Comparison of ENCODE assay signal across 22 cellular contexts in genomic region chr2:27647737-27648136, GRCh38.
"Had no signal": no experiment of that assay in that cellular context is flagged by ENCODE, and none has a peak within 500 bp of the region (broad histone marks: within the 10 kb centered on the region; RNA-seq: fewer than 3 reads in every experiment).

No MANE protein-coding gene starts in this region.

- ATAC-seq: foreskin keratinocyte; heart left ventricle; left colon; stimulated activated naive B cell treated with anti-CD40 and anti-IgM and Interleukin-4, amounts not matched to agents 10 μg/mL and 1 μg/mL and 100 μg/mL, for 72 hours had no signal

- H3K27ac ChIP-seq: esophagus muscularis mucosa, foreskin keratinocyte, heart left ventricle, right atrium auricular region, tibial nerve had no signal

- H3K4me1 Mint-ChIP-seq: activated B cell treated with CpG ODN at 0.5 μM for 24 hours; endodermal cell; immature natural killer cell; stimulated activated naive B cell treated with anti-CD40 and anti-IgM and Interleukin-4, amounts not matched to agents 10 μg/mL and 1 μg/mL and 100 μg/mL, for 72 hours had no signal

- H3K9me3 Mint-ChIP-seq: activated B cell treated with CpG ODN at 0.5 μM for 24 hours; activated T-helper 1 cell treated with anti-CD3 and anti-CD28 coated beads, Interleukin-12 subunit alpha, Interleukin-12 subunit beta, Interleukin-2, Interleukin-4 antibody, amounts not matched to agents 30 ng/mL and 10 ng/mL and 1 ng/mL, durations not matched to agents 14 hours and 24 hours and 36 hours; endodermal cell; immature natural killer cell; stimulated activated naive B cell treated with anti-CD40 and anti-IgM and Interleukin-4, amounts not matched to agents 10 μg/mL and 1 μg/mL and 100 μg/mL, for 72 hours had no signal

- H3K27ac Mint-ChIP-seq: activated B cell treated with CpG ODN at 0.5 μM for 24 hours; activated T-helper 1 cell treated with anti-CD3 and anti-CD28 coated beads, Interleukin-12 subunit alpha, Interleukin-12 subunit beta, Interleukin-2, Interleukin-4 antibody, amounts not matched to agents 30 ng/mL and 10 ng/mL and 1 ng/mL, durations not matched to agents 14 hours and 24 hours and 36 hours; endodermal cell; stimulated activated naive B cell treated with anti-CD40 and anti-IgM and Interleukin-4, amounts not matched to agents 10 μg/mL and 1 μg/mL and 100 μg/mL, for 72 hours had no signal

- DNase-seq: activated B cell treated with CpG ODN at 0.5 μM for 24 hours; activated CD4-positive, alpha-beta T cell treated with anti-CD3 and anti-CD28 coated beads, Interleukin-2, amount 50 U/mL, for 4 hours; activated gamma-delta T cell treated with Interleukin-2 at 50 U/mL for 16 hours; amygdala; central memory CD4-positive, alpha-beta T cell; endodermal cell; foreskin keratinocyte; heart left ventricle; hypothalamus; immature natural killer cell; kidney; left colon; occipital lobe; stimulated activated CD4-positive, alpha-beta T cell treated with anti-CD3 and anti-CD28 coated beads, Interleukin-1b, Interleukin-23, amount 100 ng/mL, for 48 hours; stimulated activated CD4-positive, alpha-beta T cell treated with anti-CD3 and anti-CD28 coated beads, Interleukin-4, amount 100 ng/mL, for 4 hours; stimulated activated CD8-positive, alpha-beta memory T cell treated with anti-CD3 and anti-CD28 coated beads, Interleukin-4, amount 100 ng/mL, for 48 hours; stimulated activated naive B cell treated with anti-CD40 and anti-IgM and Interleukin-4, amounts not matched to agents 10 μg/mL and 1 μg/mL and 100 μg/mL, for 72 hours; T-helper 2 cell had no signal

- H3K27me3 Mint-ChIP-seq: activated B cell treated with CpG ODN at 0.5 μM for 24 hours; stimulated activated naive B cell treated with anti-CD40 and anti-IgM and Interleukin-4, amounts not matched to agents 10 μg/mL and 1 μg/mL and 100 μg/mL, for 72 hours had no signal

- H3K4me3 Mint-ChIP-seq: activated B cell treated with CpG ODN at 0.5 μM for 24 hours; activated T-helper 1 cell treated with anti-CD3 and anti-CD28 coated beads, Interleukin-12 subunit alpha, Interleukin-12 subunit beta, Interleukin-2, Interleukin-4 antibody, amounts not matched to agents 30 ng/mL and 10 ng/mL and 1 ng/mL, durations not matched to agents 14 hours and 24 hours and 36 hours; endodermal cell; immature natural killer cell; stimulated activated naive B cell treated with anti-CD40 and anti-IgM and Interleukin-4, amounts not matched to agents 10 μg/mL and 1 μg/mL and 100 μg/mL, for 72 hours had no signal
